8 cellular contexts compared by ENCODE assay signal in genomic region chr5:176611435-176611834, GRCh38. TPM values are rescaled to one million over a fixed set of nuclear protein-coding genes. Genes with fewer than 3 reads are reported as not detected.
A peak's percentile ranks its signal among the peaks of the same experiment; 100 is the strongest.
DNase-seq lines count a peak whose midpoint lies in the region; ATAC-seq and TF ChIP-seq lines count a peak whose summit lies in the region.

No MANE protein-coding gene starts in this region.

- DNase-seq in BJ (ENCODE audit: low read depth) = peak; percentile 14
- peak; percentile 74 for DNase-seq in KBM-7
- peak; percentile 80 for DNase-seq in activated CD4-positive, alpha-beta memory T cell treated with anti-CD3 and anti-CD28 coated beads for 36 hours
- peak; percentile 67 for DNase-seq in fibroblast of gingiva (ENCODE audit: low read depth)
- peak; percentile 97 for DNase-seq in osteoblast (ENCODE audit: insufficient read length, low spot score, missing footprints)
- no peak for DNase-seq in spleen
- no peak for DNase-seq in DMS79 treated with DMSO at 0.1 percent for 48 hours (lab: John Stamatoyannopoulos, UW)

- no peak overlapping the region for H2AFZ ChIP-seq in osteoblast (ENCODE audit: low read length)

- no peaks in the 10 kb centered on the region for H3K79me2 ChIP-seq in osteoblast (ENCODE audit: insufficient read depth, low read length)

- no peak overlapping the region for H3K4me3 ChIP-seq in BJ (ENCODE audit: low read depth, low read length)
- no peak overlapping the region for H3K4me3 ChIP-seq in osteoblast (ENCODE audit: insufficient read depth, low read length)
- H3K4me3 ChIP-seq in spleen = no peak overlapping the region

- H3K36me3 ChIP-seq in BJ (ENCODE audit: control insufficient read depth, insufficient read depth, low read length) (no peaks in the 10 kb centered on the region), osteoblast (ENCODE audit: insufficient read depth, low read length) (no peaks in the 10 kb centered on the region), spleen (no peaks in the 10 kb centered on the region)

- peak overlapping the region; percentile 30 for H3K4me3 Mint-ChIP-seq in activated CD4-positive, alpha-beta memory T cell treated with anti-CD3 and anti-CD28 coated beads for 36 hours

- CTCF ChIA-PET in BJ (lab: Yijun Ruan, JAX) = interaction anchor here (1.4 to 1.5 kb wide), 2 partner anchors 38 to 49 kb away, joined by 3 to 5 read pairs; no protein-coding TSS in a partner anchor
- CTCF ChIA-PET in activated CD4-positive, alpha-beta memory T cell treated with anti-CD3 and anti-CD28 coated beads for 36 hours (lab: Charles Lee) = interaction anchor here (0.7 kb wide), 1 partner anchor 897 kb away, joined by 3 read pairs; no protein-coding TSS in a partner anchor

- peaks cover 15% of the 10 kb centered on the region for H3K4me1 Mint-ChIP-seq in activated CD4-positive, alpha-beta memory T cell treated with anti-CD3 and anti-CD28 coated beads for 36 hours (ENCODE audit: low read depth)

- ATAC-seq in HG02798 (IDR thresholded peaks at IDR 0.05; ENCODE audit: poor library complexity, unreplicated experiment) = no peak

- no peak for TF ChIP-seq POLR2A in spleen (IDR thresholded peaks at IDR 0.05)

- in situ Hi-C loops in KBM-7 (cut with MboI; ENCODE audit: low pct_unique_long_range_greater_than_20kb, low sequenced_read_pairs) = no loop called here

- H3K9me3 Mint-ChIP-seq in activated CD4-positive, alpha-beta memory T cell treated with anti-CD3 and anti-CD28 coated beads for 36 hours = no peaks in the 10 kb centered on the region

- peaks cover 1% of the 10 kb centered on the region for H3K36me3 Mint-ChIP-seq in activated CD4-positive, alpha-beta memory T cell treated with anti-CD3 and anti-CD28 coated beads for 36 hours

- no peaks in the 10 kb centered on the region for H3K27me3 ChIP-seq in BJ (ENCODE audit: control insufficient read depth, insufficient read depth, low read length)
- peaks cover 9% of the 10 kb centered on the region for H3K27me3 ChIP-seq in osteoblast (ENCODE audit: insufficient read depth, low read length)
- H3K27me3 ChIP-seq in spleen (replicated peaks in 1 of 7) = peaks cover 0 to 71% (median 18%) of the 10 kb centered on the region in 7 donors

- POLR2A ChIA-PET in BJ (lab: Charles Lee) = no interaction called here
- POLR2A ChIA-PET in activated CD4-positive, alpha-beta memory T cell treated with anti-CD3 and anti-CD28 coated beads for 36 hours (lab: Charles Lee) = interaction anchor here (0.6 kb wide), 1 partner anchor 428 kb away, joined by 4 read pairs; no protein-coding TSS in a partner anchor

- peaks cover 33% of the 10 kb centered on the region for H3K27me3 Mint-ChIP-seq in activated CD4-positive, alpha-beta memory T cell treated with anti-CD3 and anti-CD28 coated beads for 36 hours

- H3K27ac ChIP-seq in osteoblast (ENCODE audit: low read depth, low read length) (no peak overlapping the region), spleen (no peak overlapping the region)

- intact Hi-C loops in activated CD4-positive, alpha-beta memory T cell treated with anti-CD3 and anti-CD28 coated beads for 36 hours (cut with micrococcal nuclease) = no loop called here
- intact Hi-C loops in spleen (cut with DNase I; ENCODE audit: low total_unique reads) = no loop called here

- peaks cover 25% of the 10 kb centered on the region for H3K4me1 ChIP-seq in osteoblast (ENCODE audit: insufficient read depth, low read length)
- H3K4me1 ChIP-seq in spleen = peaks cover 0 to 23% (median 15%) of the 10 kb centered on the region in 6 donors

- TF ChIP-seq CTCF in BJ (IDR thresholded peaks at IDR 0.05; ENCODE audit: insufficient read depth, low read depth, low read length) (no peak), osteoblast (IDR thresholded peaks at IDR 0.05; ENCODE audit: extremely low read depth, low read depth, low read length) (no peak), spleen (IDR thresholded peaks at IDR 0.05 in 8 of 11, conservative IDR thresholded peaks at IDR 0.05 in 3 of 11) (no peak)

- WGBS in spleen, 5 donors = 10 to 14% (median 12%) methylated on average over 10 of the region's 10 CpGs

- no peak overlapping the region for H3K27ac Mint-ChIP-seq in activated CD4-positive, alpha-beta memory T cell treated with anti-CD3 and anti-CD28 coated beads for 36 hours

- H3K4me2 ChIP-seq in osteoblast (ENCODE audit: insufficient read depth, low read length) = no peak overlapping the region

- H4K20me1 ChIP-seq in osteoblast (ENCODE audit: insufficient read depth, low read length) = peaks cover 9% of the 10 kb centered on the region

- no peaks in the 10 kb centered on the region for H3K9me3 ChIP-seq in osteoblast (ENCODE audit: low read depth, low read length)
- H3K9me3 ChIP-seq in spleen = no peaks in the 10 kb centered on the region

RNA-seq across cellular contexts. Expression of gene GPRIN1, which starts 1.5 kb away (rescaled TPM):
- 1.9 and 2.4 TPM in 2 replicates for polyA plus RNA-seq in BJ (2011; rRNA removed)
- polyA minus RNA-seq in BJ (2011; rRNA and poly(A)+ RNA removed) = 1.6 and 2.0 TPM in 2 replicates
- 1 to 10 TPM; 4.5 to 5.3 TPM for total RNA-seq in activated CD4-positive, alpha-beta memory T cell treated with anti-CD3 and anti-CD28 coated beads for 36 hours
- 1.8 TPM in 2 replicates for total RNA-seq in osteoblast
- 1 to 10 TPM in 4 of 7 donors, under 1 TPM in 3; 0.52 to 1.3 (median 1.1) TPM for total RNA-seq in spleen
- under 1 TPM; 0.13 to 0.48 (median 0.46) TPM for polyA plus RNA-seq in spleen

RNA-seq across cellular contexts. Expression of gene SNCB, which starts 18.9 kb away (rescaled TPM):
- not detected in 2 replicates for polyA plus RNA-seq in BJ (2011; rRNA removed)
- polyA minus RNA-seq in BJ (2011; rRNA and poly(A)+ RNA removed) = not detected in 2 replicates
- under 1 TPM in 1 of 2 experiments, not detected in 1; 0.31 TPM for total RNA-seq in activated CD4-positive, alpha-beta memory T cell treated with anti-CD3 and anti-CD28 coated beads for 36 hours
- total RNA-seq in osteoblast = not detected in 2 replicates
- not detected for total RNA-seq in spleen
- under 1 TPM; 0.19 to 0.41 (median 0.33) TPM for polyA plus RNA-seq in spleen

RNA-seq across cellular contexts. Expression of gene EIF4E1B, which starts 19.0 kb away (rescaled TPM):
- polyA plus RNA-seq in BJ (2011; rRNA removed) = not detected in 2 replicates
- not detected in 2 replicates for polyA minus RNA-seq in BJ (2011; rRNA and poly(A)+ RNA removed)
- not detected for total RNA-seq in activated CD4-positive, alpha-beta memory T cell treated with anti-CD3 and anti-CD28 coated beads for 36 hours
- total RNA-seq in osteoblast = not detected in 2 replicates
- not detected for total RNA-seq in spleen
- not detected for polyA plus RNA-seq in spleen

RNA-seq across cellular contexts. Expression of gene TSPAN17, which starts 35.8 kb away (rescaled TPM):
- polyA plus RNA-seq in BJ (2011; rRNA removed) = 50.4 and 65.8 TPM in 2 replicates
- polyA minus RNA-seq in BJ (2011; rRNA and poly(A)+ RNA removed) = 39.4 and 58.2 TPM in 2 replicates
- 10 to 100 TPM; 25.2 to 25.3 TPM for total RNA-seq in activated CD4-positive, alpha-beta memory T cell treated with anti-CD3 and anti-CD28 coated beads for 36 hours
- total RNA-seq in osteoblast = 26.1 and 33.6 TPM in 2 replicates
- total RNA-seq in spleen = 10 to 100 TPM; 18.4 to 36.4 (median 24.1) TPM
- polyA plus RNA-seq in spleen = 10 to 100 TPM; 15.3 to 33.3 (median 22.6) TPM

Comparison
In these comparisons a context has a peak if more than half of its experiments do, and no peak if none do; other contexts are left out.
1. DNase-seq: peak in BJ (single experiment), KBM-7 (single experiment), activated CD4-positive, alpha-beta memory T cell treated with anti-CD3 and anti-CD28 coated beads for 36 hours (single experiment), fibroblast of gingiva (single experiment) and osteoblast (single experiment); none in spleen (single experiment) and DMS79 treated with DMSO at 0.1 percent for 48 hours (single experiment).